ENCODE assay signal across 8 cellular contexts in genomic region chr4:40916880-40917279, GRCh38.
A peak's percentile ranks its signal among the peaks of the same experiment; 100 is the strongest.
DNase-seq lines count a peak whose midpoint lies in the region; ATAC-seq and TF ChIP-seq lines count a peak whose summit lies in the region.

No MANE protein-coding gene starts in this region.

- TF ChIP-seq CTCF in epithelial cell of proximal tubule (conservative IDR thresholded peaks at IDR 0.05; ENCODE audit: low read depth, low read length): peak; percentile 70

- peak; percentile 37 for DNase-seq in AG20443 (ENCODE audit: low spot score)
- peak; percentile 50 for DNase-seq in T-helper 2 cell treated with Interferon-gamma antibody and Interleukin-4, amounts not matched to agents 5 μg/mL and 100 μg/mL, for 36 hours (ENCODE audit: low spot score)
- no peak for DNase-seq in epithelial cell of proximal tubule (ENCODE audit: low read depth)
- no peak for DNase-seq in sciatic nerve (ENCODE audit: low spot score)
- no peak for DNase-seq in COLO829 (ENCODE audit: low spot score)
- no peak for DNase-seq in NCI-H2227 treated with DMSO at 0.1 percent for 48 hours (lab: John Stamatoyannopoulos, UW)

- H3K4me3 Mint-ChIP-seq in T-helper 2 cell treated with Interferon-gamma antibody and Interleukin-4, amounts not matched to agents 5 μg/mL and 100 μg/mL, for 36 hours: no peak overlapping the region

- ATAC-seq in GM19023 (IDR thresholded peaks at IDR 0.05; ENCODE audit: unreplicated experiment) (peak; percentile 85), HG03432 (IDR thresholded peaks at IDR 0.05; ENCODE audit: unreplicated experiment) (peak; percentile 86), sciatic nerve (peak; percentile 24)

- no peaks in the 10 kb centered on the region for H3K27me3 Mint-ChIP-seq in T-helper 2 cell treated with Interferon-gamma antibody and Interleukin-4, amounts not matched to agents 5 μg/mL and 100 μg/mL, for 36 hours (ENCODE audit: low read depth)

- intact Hi-C loops in sciatic nerve (cut with DNase I): no loop called here

- no peaks in the 10 kb centered on the region for H3K36me3 Mint-ChIP-seq in T-helper 2 cell treated with Interferon-gamma antibody and Interleukin-4, amounts not matched to agents 5 μg/mL and 100 μg/mL, for 36 hours (ENCODE audit: low read depth)

- peaks cover 18% of the 10 kb centered on the region for H3K4me1 Mint-ChIP-seq in T-helper 2 cell treated with Interferon-gamma antibody and Interleukin-4, amounts not matched to agents 5 μg/mL and 100 μg/mL, for 36 hours (ENCODE audit: low read depth)

- no peak overlapping the region for H3K4me3 ChIP-seq in epithelial cell of proximal tubule (ENCODE audit: low read depth, low read length)

- H3K27ac Mint-ChIP-seq in T-helper 2 cell treated with Interferon-gamma antibody and Interleukin-4, amounts not matched to agents 5 μg/mL and 100 μg/mL, for 36 hours: no peak overlapping the region

- H3K9me3 Mint-ChIP-seq in T-helper 2 cell treated with Interferon-gamma antibody and Interleukin-4, amounts not matched to agents 5 μg/mL and 100 μg/mL, for 36 hours: no peaks in the 10 kb centered on the region

Comparison
In these comparisons a context has a peak if more than half of its experiments do, and no peak if none do; other contexts are left out.
1. DNase-seq: peak in AG20443 (single experiment) and T-helper 2 cell treated with Interferon-gamma antibody and Interleukin-4, amounts not matched to agents 5 μg/mL and 100 μg/mL, for 36 hours (single experiment); none in epithelial cell of proximal tubule (single experiment), sciatic nerve (single experiment), COLO829 (single experiment) and NCI-H2227 treated with DMSO at 0.1 percent for 48 hours (single experiment).
2. ATAC-seq: peak in every context shown above with its lines; median percentile 86 in HG03432; 85 in GM19023; 24 in sciatic nerve.